Comparison of ENCODE assay signal across 8 cellular contexts in the genomic region with DNA sequence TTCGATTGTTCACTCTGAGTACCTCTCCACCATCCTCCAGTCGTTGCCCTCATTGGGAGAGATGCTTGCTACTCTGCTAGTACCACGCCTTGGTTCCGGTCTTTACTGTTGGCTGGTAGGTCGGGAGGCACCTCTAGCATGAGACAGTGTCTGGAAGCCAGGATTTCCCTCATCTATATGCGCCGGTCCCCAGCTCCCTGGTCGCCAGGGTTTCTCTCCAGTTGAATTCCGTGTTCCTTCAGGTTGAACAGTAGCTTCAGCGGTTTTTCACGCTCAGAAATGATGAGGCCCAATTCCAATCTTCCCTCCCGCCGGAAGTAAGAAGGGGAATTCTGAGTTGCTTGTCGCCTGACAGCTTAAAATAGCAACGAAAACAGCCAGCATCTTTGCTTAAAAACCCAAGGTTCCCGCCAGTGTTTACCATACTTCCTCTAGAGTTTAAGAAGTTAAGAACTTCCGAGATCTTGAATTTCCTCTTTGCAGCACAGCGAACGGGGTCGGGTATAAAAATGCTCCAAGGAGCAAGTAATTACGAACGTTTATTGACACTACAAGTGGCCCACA. TPM values are rescaled to one million over a fixed set of nuclear protein-coding genes. Genes with fewer than 3 reads are reported as not detected.
A peak's percentile ranks its signal among the peaks of the same experiment; 100 is the strongest.
DNase-seq lines count a peak whose midpoint lies in the region; ATAC-seq and TF ChIP-seq lines count a peak whose summit lies in the region.

No MANE protein-coding gene starts in this region.

- H3K4me3 ChIP-seq in esophagus (ENCODE audit: low read depth in 1 of 2, low read length in 2 of 2) (peak overlapping the region; percentile 24 to 51), sigmoid colon (peak overlapping the region in 3 of 4 donors; percentile 40 to 50 (median 43)), prostate gland (peak overlapping the region in 1 of 2 donors; percentile 20)

- no peak for TF ChIP-seq CTCF in sigmoid colon (IDR thresholded peaks at IDR 0.05)
- no peak for TF ChIP-seq CTCF in prostate gland (IDR thresholded peaks at IDR 0.05)

- intact Hi-C loops in activated CD4-positive, alpha-beta T cell treated with anti-CD3 and anti-CD28 coated beads, Interleukin-2, amount 10 ng/mL, durations not matched to agents 24 days and 14 days (cut with micrococcal nuclease), result loop anchor here (5.0 to 10.0 kb wide), 6 partner anchors 172 to 1977 kb away; partner anchors contain the start of genes CHD1, PAM and SLCO4C1
- intact Hi-C loops in sigmoid colon (cut with DNase I) (no loop called here), prostate gland (cut with DNase I) (no loop called here)

- peak; percentile 14 for DNase-seq in Ammon's horn (ENCODE audit: low spot score)
- peak; percentile 88 for DNase-seq in activated CD4-positive, alpha-beta T cell treated with anti-CD3 and anti-CD28 coated beads, Interleukin-2, amount 10 ng/mL, durations not matched to agents 24 days and 14 days
- DNase-seq in sigmoid colon, result peak; percentile 63
- DNase-seq in prostate gland (ENCODE audit: low spot score), result no peak
- DNase-seq in NCI-H2227 (lab: John Stamatoyannopoulos, UW; ENCODE audit: unreplicated experiment), result no peak

- H3K36me3 Mint-ChIP-seq in activated CD4-positive, alpha-beta T cell treated with anti-CD3 and anti-CD28 coated beads, Interleukin-2, amount 10 ng/mL, durations not matched to agents 24 days and 14 days (ENCODE audit: low read depth), result peaks cover 18% of the 10 kb centered on the region

- H3K4me1 Mint-ChIP-seq in activated CD4-positive, alpha-beta T cell treated with anti-CD3 and anti-CD28 coated beads, Interleukin-2, amount 10 ng/mL, durations not matched to agents 24 days and 14 days, result peaks cover 29% of the 10 kb centered on the region

- peak overlapping the region; percentile 99 for H3K4me3 Mint-ChIP-seq in activated CD4-positive, alpha-beta T cell treated with anti-CD3 and anti-CD28 coated beads, Interleukin-2, amount 10 ng/mL, durations not matched to agents 24 days and 14 days

- H3K27me3 ChIP-seq in esophagus (ENCODE audit: control insufficient read depth in 1 of 2, insufficient read depth in 2 of 2, low read length in 2 of 2) (no peaks in the 10 kb centered on the region), sigmoid colon (peaks cover 0 to 55% (median 15%) of the 10 kb centered on the region in 3 donors), prostate gland (replicated peaks; ENCODE audit: insufficient read depth) (no peaks in the 10 kb centered on the region)

- peaks cover 3% of the 10 kb centered on the region for H3K9me3 Mint-ChIP-seq in activated CD4-positive, alpha-beta T cell treated with anti-CD3 and anti-CD28 coated beads, Interleukin-2, amount 10 ng/mL, durations not matched to agents 24 days and 14 days

- peak overlapping the region; percentile 1 to 51 for H3K27ac ChIP-seq in esophagus (ENCODE audit: low read depth in 2 of 2, low read length in 1 of 2)
- peak overlapping the region in 3 of 4 donors; percentile 19 to 70 (median 51) for H3K27ac ChIP-seq in sigmoid colon
- H3K27ac ChIP-seq in prostate gland, result no peak overlapping the region

- peak overlapping the region; percentile 96 for H3K27ac Mint-ChIP-seq in activated CD4-positive, alpha-beta T cell treated with anti-CD3 and anti-CD28 coated beads, Interleukin-2, amount 10 ng/mL, durations not matched to agents 24 days and 14 days

- no peak for TF ChIP-seq EP300 in sigmoid colon (IDR thresholded peaks at IDR 0.05)

- ATAC-seq in GM19395 (IDR thresholded peaks at IDR 0.05; ENCODE audit: unreplicated experiment) (peak; percentile 21), HG03460 (IDR thresholded peaks at IDR 0.05; ENCODE audit: unreplicated experiment) (peak; percentile 25)

- H3K36me3 ChIP-seq in esophagus (ENCODE audit: control insufficient read depth in 2 of 2, insufficient read depth in 2 of 2, low read length in 1 of 2) (no peaks in the 10 kb centered on the region), sigmoid colon (no peaks in the 10 kb centered on the region), prostate gland (no peaks in the 10 kb centered on the region)

- H3K4me1 ChIP-seq in esophagus (ENCODE audit: control insufficient read depth in 2 of 2, insufficient read depth in 2 of 2, low read length in 1 of 2) (peaks cover 6 to 14% of the 10 kb centered on the region in 2 donors), sigmoid colon (peaks cover 0 to 22% (median 14%) of the 10 kb centered on the region in 4 donors), prostate gland (replicated peaks) (no peaks in the 10 kb centered on the region)

- 19 to 32% methylated on average over 22 of the region's 22 CpGs for WGBS in esophagus, 2 donors
- 10 to 12% methylated on average over 22 of the region's 22 CpGs for WGBS in sigmoid colon, 2 donors
- 15% methylated on average over 22 of the region's 22 CpGs for WGBS in prostate gland

- TF ChIP-seq POLR2A in sigmoid colon (IDR thresholded peaks at IDR 0.05) (no peak), prostate gland (IDR thresholded peaks at IDR 0.05) (no peak)

- no peaks in the 10 kb centered on the region for H3K27me3 Mint-ChIP-seq in activated CD4-positive, alpha-beta T cell treated with anti-CD3 and anti-CD28 coated beads, Interleukin-2, amount 10 ng/mL, durations not matched to agents 24 days and 14 days

- H3K9me3 ChIP-seq in esophagus (ENCODE audit: control insufficient read depth in 2 of 2, insufficient read depth in 1 of 2, low read depth in 1 of 2, low read length in 1 of 2), result no peaks in the 10 kb centered on the region
- H3K9me3 ChIP-seq in sigmoid colon, result no peaks in the 10 kb centered on the region
- no peaks in the 10 kb centered on the region for H3K9me3 ChIP-seq in prostate gland

RNA-seq across cellular contexts. Expression of gene ST8SIA4, which starts 1.3 kb away (rescaled TPM):
- 61.3 and 62.3 TPM in 2 replicates for total RNA-seq in activated CD4-positive, alpha-beta T cell treated with anti-CD3 and anti-CD28 coated beads, Interleukin-2, amount 10 ng/mL, durations not matched to agents 24 days and 14 days
- polyA plus RNA-seq in esophagus, result under 1 TPM; 0.35 to 0.36 TPM
- 1 to 10 TPM; 1.4 to 8.3 (median 2.6) TPM for total RNA-seq in sigmoid colon
- polyA plus RNA-seq in sigmoid colon, result 1 to 10 TPM in 2 of 3 donors, under 1 TPM in 1; 0.60 to 4.1 (median 3.0) TPM
- total RNA-seq in prostate gland, result under 1 TPM; 0.80 to 0.82 TPM

Comparison
In these comparisons a context has a peak if more than half of its experiments do, and no peak if none do; other contexts are left out.
1. DNase-seq: peak in Ammon's horn (single experiment), activated CD4-positive, alpha-beta T cell treated with anti-CD3 and anti-CD28 coated beads, Interleukin-2, amount 10 ng/mL, durations not matched to agents 24 days and 14 days (single experiment) and sigmoid colon (single experiment); none in prostate gland (single experiment) and NCI-H2227 (single experiment).
2. H3K27ac ChIP-seq: peak in esophagus (2 of 2) and sigmoid colon (3 of 4); none in prostate gland (0 of 2).